Comparison of ENCODE assay signal across 1 cellular context in genomic region chr2:46014911-46015654, GRCh38.
TF ChIP-seq lines count a peak whose summit lies in the region.

No MANE protein-coding gene starts in this region.

TF ChIP-seq in GM23338, 12 proteins besides CTCF, POLR2A, EP300 and RAD21:
- peak; percentile 75 for TF ChIP-seq ZNF462 (CRISPR knock-in tag; IDR thresholded peaks at IDR 0.05)
- TF ChIP-seq, protein P1, sequence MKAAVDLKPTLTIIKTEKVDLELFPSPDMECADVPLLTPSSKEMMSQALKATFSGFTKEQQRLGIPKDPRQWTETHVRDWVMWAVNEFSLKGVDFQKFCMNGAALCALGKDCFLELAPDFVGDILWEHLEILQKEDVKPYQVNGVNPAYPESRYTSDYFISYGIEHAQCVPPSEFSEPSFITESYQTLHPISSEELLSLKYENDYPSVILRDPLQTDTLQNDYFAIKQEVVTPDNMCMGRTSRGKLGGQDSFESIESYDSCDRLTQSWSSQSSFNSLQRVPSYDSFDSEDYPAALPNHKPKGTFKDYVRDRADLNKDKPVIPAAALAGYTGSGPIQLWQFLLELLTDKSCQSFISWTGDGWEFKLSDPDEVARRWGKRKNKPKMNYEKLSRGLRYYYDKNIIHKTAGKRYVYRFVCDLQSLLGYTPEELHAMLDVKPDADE (IDR thresholded peaks at IDR 0.05), result peak; percentile 76; the same call in 1 of the 2 replicates
- no peak for TF ChIP-seq ZNF114 (CRISPR knock-in tag; IDR thresholded peaks at IDR 0.05)
